Comparison of ENCODE assay signal across 1 cellular context in genomic region chr1:54571803-54572202, GRCh38.
TF ChIP-seq lines count a peak whose summit lies in the region.

No MANE protein-coding gene starts in this region.

TF ChIP-seq in endothelial cell of umbilical vein, 7 proteins besides CTCF, POLR2A, EP300 and RAD21:
- TF ChIP-seq GATA2 (IDR thresholded peaks at IDR 0.05; ENCODE audit: insufficient read depth, insufficient read length, low read depth, low read length): no peak
- peak; percentile 66 for TF ChIP-seq POLR2AphosphoS5 (IDR thresholded peaks at IDR 0.05; ENCODE audit: insufficient read depth, low read depth, low read length)
